In the genomic region with DNA sequence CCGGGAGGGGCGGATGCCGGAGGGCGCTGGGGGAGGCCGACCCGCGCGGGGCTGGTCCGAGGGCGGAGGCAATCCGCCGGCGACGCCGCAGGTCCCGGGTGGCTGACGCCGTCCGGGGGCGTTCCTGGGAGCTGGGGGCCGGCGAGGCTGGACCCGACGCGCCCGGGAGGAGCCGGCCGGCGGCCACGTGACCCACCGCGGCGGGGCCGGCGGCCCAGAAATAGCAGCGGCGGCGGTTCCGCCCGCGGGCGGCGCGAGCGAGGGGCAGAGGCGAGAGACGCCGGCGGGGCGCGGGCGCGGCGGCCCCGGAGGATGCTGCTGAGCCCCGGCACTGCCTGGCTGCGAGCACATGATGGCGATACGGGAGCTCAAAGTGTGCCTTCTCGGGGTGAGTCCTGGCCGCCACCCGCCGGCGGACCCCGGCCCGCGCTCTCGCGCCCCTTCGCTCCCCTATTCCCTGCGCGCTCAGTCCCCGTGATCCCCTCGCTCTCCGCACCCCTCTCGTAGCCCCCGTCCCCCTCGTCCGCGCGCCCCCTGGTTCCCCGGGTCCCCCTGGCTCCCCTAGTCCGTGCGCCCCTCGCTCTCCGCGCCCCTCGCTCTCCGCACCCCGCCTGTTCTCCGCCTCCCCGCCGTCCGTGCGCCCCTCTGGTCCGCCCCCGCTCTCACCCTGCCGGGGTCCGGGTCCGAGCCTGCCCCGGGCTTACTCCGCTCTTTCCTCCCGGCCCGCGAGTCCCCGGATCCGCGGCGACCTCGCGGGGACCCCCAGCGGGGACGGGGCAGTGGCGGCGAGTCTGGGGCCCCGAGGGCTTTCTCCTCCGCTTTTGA, we compare ENCODE assay signal across 8 cellular contexts. TPM values are rescaled to one million over a fixed set of nuclear protein-coding genes. Genes with fewer than 3 reads are reported as not detected.
DNase-seq lines count a peak whose midpoint lies in the region; ATAC-seq and TF ChIP-seq lines count a peak whose summit lies in the region.

A gene with protein sequence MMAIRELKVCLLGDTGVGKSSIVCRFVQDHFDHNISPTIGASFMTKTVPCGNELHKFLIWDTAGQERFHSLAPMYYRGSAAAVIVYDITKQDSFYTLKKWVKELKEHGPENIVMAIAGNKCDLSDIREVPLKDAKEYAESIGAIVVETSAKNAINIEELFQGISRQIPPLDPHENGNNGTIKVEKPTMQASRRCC (plus strand): TSS at position 245 of the 825 bp plus-strand sequence. CDS start 105 bp downstream, at position 350.

- CTCF ChIA-PET in Caco-2 (lab: Charles Lee) = interaction anchor here (0.5 kb wide), 1 partner anchor 15 kb away, joined by 3 read pairs; no protein-coding TSS in a partner anchor

- no peaks in the 10 kb centered on the region for H3K9me3 Mint-ChIP-seq in Caco-2 (ENCODE audit: unreplicated experiment)
- no peaks in the 10 kb centered on the region for H3K9me3 Mint-ChIP-seq in IgD-negative memory B cell

- H3K9me3 ChIP-seq in Caco-2 (no peaks in the 10 kb centered on the region), cardiac muscle cell (ENCODE audit: low read depth) (no peaks in the 10 kb centered on the region)

- H3K36me3 Mint-ChIP-seq in Caco-2 (ENCODE audit: insufficient read depth, unreplicated experiment) (peaks cover 5% of the 10 kb centered on the region), IgD-negative memory B cell (peaks cover 2% of the 10 kb centered on the region)

- no peak within 1 kb of the TSS for H3K27ac ChIP-seq in cardiac muscle cell

- BruUV-seq in Caco-2 (replicated peaks; lab: Mats Ljungman, UMichigan) = no TSS peak

- ATAC-seq in GM19351 (IDR thresholded peaks at IDR 0.05; ENCODE audit: unreplicated experiment) (peak; percentile 36), HG02571 (IDR thresholded peaks at IDR 0.05; ENCODE audit: unreplicated experiment) (no peak)

- H3K27ac Mint-ChIP-seq in Caco-2 (ENCODE audit: unreplicated experiment) = peak within 1 kb of the TSS; percentile 57
- peak within 1 kb of the TSS; percentile 94 to 97 (median 96) for H3K27ac Mint-ChIP-seq in IgD-negative memory B cell

- H3K27me3 ChIP-seq in Caco-2 (replicated peaks; ENCODE audit: control insufficient read depth, insufficient read depth, low read length) (no peaks in the 10 kb centered on the region), cardiac muscle cell (peaks cover 6% of the 10 kb centered on the region)

- DNase-seq in Caco-2 (peak in 1 of 2 experiments; percentile 71), amygdala (lab: John Stamatoyannopoulos, UW) (peak in 46 of 56 donors; percentile 17 to 82 (median 60)), cardiac muscle cell (ENCODE audit: low read depth in 1 of 2, low spot score in 1 of 2) (peak; percentile 81 to 93), occipital lobe (lab: John Stamatoyannopoulos, UW) (peak; percentile 60), NCI-H128 (lab: John Stamatoyannopoulos, UW; ENCODE audit: unreplicated experiment) (no peak)

- POLR2A ChIA-PET in Caco-2 (lab: Charles Lee) = no interaction called here

- peak within 1 kb of the TSS; percentile 94 for H3K4me3 ChIP-seq in Caco-2 (ENCODE audit: low read depth, low read length)
- peak within 1 kb of the TSS; percentile 92 for H3K4me3 ChIP-seq in cardiac muscle cell

- intact Hi-C loops in Caco-2 (cut with micrococcal nuclease; ENCODE audit: unreplicated experiment) = loop anchor here (5.0 kb wide), 1 partner anchor 36 kb away; no protein-coding TSS in a partner anchor

- H3K27me3 Mint-ChIP-seq in Caco-2 (ENCODE audit: insufficient read depth, unreplicated experiment) = no peaks in the 10 kb centered on the region
- peaks cover 1% of the 10 kb centered on the region for H3K27me3 Mint-ChIP-seq in IgD-negative memory B cell

- H3K4me3 Mint-ChIP-seq in Caco-2 (ENCODE audit: unreplicated experiment) = peak within 1 kb of the TSS; percentile 78
- peak within 1 kb of the TSS; percentile 95 to 99 (median 98) for H3K4me3 Mint-ChIP-seq in IgD-negative memory B cell

- peaks cover 41% of the 10 kb centered on the region for H3K4me1 Mint-ChIP-seq in Caco-2 (ENCODE audit: low read depth, unreplicated experiment)
- H3K4me1 Mint-ChIP-seq in IgD-negative memory B cell = peaks cover 41 to 67% (median 51%) of the 10 kb centered on the region in 3 donors

- no peaks in the 10 kb centered on the region for H3K36me3 ChIP-seq in Caco-2 (ENCODE audit: control insufficient read depth, insufficient read depth, low read length)
- no peaks in the 10 kb centered on the region for H3K36me3 ChIP-seq in cardiac muscle cell

- TF ChIP-seq CTCF in Caco-2 (IDR thresholded peaks at IDR 0.05; ENCODE audit: insufficient read depth in 1 of 2, low read depth in 1 of 2, low read length in 1 of 2, severe bottlenecking in 1 of 2, unreplicated experiment in 1 of 2) (peak; percentile 1 to 10), cardiac muscle cell (IDR thresholded peaks at IDR 0.05; ENCODE audit: low read depth, low read length) (no peak)

- H3K4me1 ChIP-seq in Caco-2 (peaks cover 19% of the 10 kb centered on the region), cardiac muscle cell (ENCODE audit: low read depth) (no peaks in the 10 kb centered on the region)

RNA-seq across cellular contexts. Expression of the gene that starts here (rescaled TPM):
- total RNA-seq in Caco-2 (2022) = 9.5 and 14.5 TPM in 2 replicates
- polyA plus RNA-seq in IgD-negative memory B cell = 192 TPM
- total RNA-seq in cardiac muscle cell = 7.8 and 8.7 TPM in 2 replicates
- polyA plus RNA-seq in cardiac muscle cell = 27.7 and 43.8 TPM in 2 replicates
- 27.6 TPM for total RNA-seq in occipital lobe
